9 cellular contexts compared by ENCODE assay signal in genomic region chr6:137868721-137869631, GRCh38. TPM values are rescaled to one million over a fixed set of nuclear protein-coding genes. Genes with fewer than 3 reads are reported as not detected.
DNase-seq lines count a peak whose midpoint lies in the region; ATAC-seq and TF ChIP-seq lines count a peak whose summit lies in the region.
"Had no signal": no experiment of that assay in that cellular context is flagged by ENCODE, and none has a peak within 500 bp of the region (broad histone marks: within the 10 kb centered on the region; RNA-seq: fewer than 3 reads in every experiment).

No MANE protein-coding gene starts in this region.

- H4K20me1 ChIP-seq in PC-9 (ENCODE audit: insufficient read depth), result no peaks in the 10 kb centered on the region

- WGBS in esophagus, 2 donors, result 53 to 54% methylated on average over 10 of the region's 10 CpGs

- H3K9me2 ChIP-seq in PC-9 (ENCODE audit: insufficient read depth), result no peaks in the 10 kb centered on the region

- H3K36me3 ChIP-seq in PC-9 (ENCODE audit: low read depth), result peaks cover 10% of the 10 kb centered on the region; the same call in 1 of the 2 replicates
- no peaks in the 10 kb centered on the region for H3K36me3 ChIP-seq in esophagus (ENCODE audit: control insufficient read depth in 2 of 2, insufficient read depth in 2 of 2, low read length in 1 of 2)
- no peaks in the 10 kb centered on the region for H3K36me3 ChIP-seq in rectal smooth muscle tissue (ENCODE audit: control insufficient read depth, insufficient read depth, low read length)

- no peak overlapping the region for H3K9ac ChIP-seq in rectal smooth muscle tissue (ENCODE audit: low read length)

- H3K4me3 ChIP-seq in PC-9 (peak overlapping the region; percentile 76), esophagus (ENCODE audit: low read depth in 1 of 2, low read length in 2 of 2) (peak overlapping the region; percentile 13 to 95), rectal smooth muscle tissue (ENCODE audit: low read length) (peak overlapping the region; percentile 92)

- peak overlapping the region; percentile 96 for H3K4me2 ChIP-seq in PC-9

- H3K27ac ChIP-seq in PC-9 (0 out of 2 replicates have a peak overlapping the region, but pooled peaks have one; percentile 69), esophagus (ENCODE audit: low read depth in 2 of 2, low read length in 1 of 2) (peak overlapping the region in 1 of 2 donors; percentile 19), rectal smooth muscle tissue (ENCODE audit: low read depth, low read length) (peak overlapping the region; percentile 17)

- CTCF ChIA-PET in PC-9 (lab: Charles Lee), result interaction anchor here (0.6 kb wide), 1 partner anchor 103 kb away, joined by 3 read pairs; no protein-coding TSS in a partner anchor

- H3K79me2 ChIP-seq in PC-9 (ENCODE audit: low read depth), result peaks cover 58% of the 10 kb centered on the region

- H3F3A ChIP-seq in PC-9 (ENCODE audit: insufficient read depth, low read depth), result peaks cover 17% of the 10 kb centered on the region

- intact Hi-C loops in PC-9 (cut with micrococcal nuclease; ENCODE audit: unreplicated experiment), result loop anchor here (1.0 to 5.0 kb wide), 3 partner anchors 106 to 240 kb away; no protein-coding TSS in a partner anchor

- DNase-seq in GM10266 (ENCODE audit: extremely low spot score) (no peak), PC-9 (no peak), glomerular visceral epithelial cell (ENCODE audit: extremely low spot score) (no peak), SIG-M5 treated with dmso at 0.1 percent for 504 hours (lab: John Stamatoyannopoulos, UW; ENCODE audit: unreplicated experiment) (no peak)
- DNase-seq: NCI-H774 had no signal

- ATAC-seq in GM18517 (IDR thresholded peaks at IDR 0.05; ENCODE audit: unreplicated experiment), result no peak
- no peak for ATAC-seq in GM18502 (IDR thresholded peaks at IDR 0.05; ENCODE audit: poor library complexity, unreplicated experiment)

- H3K9me3 ChIP-seq in PC-9 (ENCODE audit: insufficient read depth, low read depth) (no peaks in the 10 kb centered on the region), esophagus (ENCODE audit: control insufficient read depth in 2 of 2, insufficient read depth in 1 of 2, low read depth in 1 of 2, low read length in 1 of 2) (no peaks in the 10 kb centered on the region)

- no TSS peak for BruUV-seq in PC-9 (replicated peaks; lab: Mats Ljungman, UMichigan)

- H3K4me1 ChIP-seq in PC-9 (replicated peaks; ENCODE audit: insufficient read depth), result peaks cover 78% of the 10 kb centered on the region
- H3K4me1 ChIP-seq in esophagus (ENCODE audit: control insufficient read depth in 2 of 2, insufficient read depth in 2 of 2, low read length in 1 of 2), result peaks cover 0 to 5% of the 10 kb centered on the region in 2 donors
- peaks cover 15% of the 10 kb centered on the region for H3K4me1 ChIP-seq in rectal smooth muscle tissue (ENCODE audit: control insufficient read depth, insufficient read depth, low read length)

- POLR2A ChIA-PET in PC-9 (lab: Charles Lee; ENCODE audit: unreplicated experiment), result interaction anchor here (0.6 kb wide), 1 partner anchor 164 kb away, joined by 4 read pairs; no protein-coding TSS in a partner anchor

- peak overlapping the region; percentile 83; the same call in 1 of the 2 replicates for H2AFZ ChIP-seq in PC-9

- peak; percentile 66 for TF ChIP-seq CTCF in GM10266 (IDR thresholded peaks at IDR 0.05; ENCODE audit: control insufficient read depth, insufficient read depth, low read depth, missing control alignments)
- TF ChIP-seq CTCF in PC-9 (conservative IDR thresholded peaks at IDR 0.05), result peak; percentile 47; the same call in 1 of the 2 replicates

- H3K27me3 ChIP-seq in PC-9 (ENCODE audit: insufficient read depth, low read depth) (no peaks in the 10 kb centered on the region), esophagus (ENCODE audit: control insufficient read depth in 1 of 2, insufficient read depth in 2 of 2, low read length in 2 of 2) (no peaks in the 10 kb centered on the region), rectal smooth muscle tissue (ENCODE audit: control insufficient read depth, insufficient read depth, low read length) (no peaks in the 10 kb centered on the region)

RNA-seq across cellular contexts. Expression of gene TNFAIP3, which starts 1.9 kb away (rescaled TPM):
- total RNA-seq in PC-9 (2021), result 7.2 and 7.8 TPM in 2 replicates
- polyA plus RNA-seq in esophagus, result 10 to 100 TPM in 1 of 2 donors, 1 to 10 TPM in 1; 5.6 to 10.7 TPM
